1 cellular context compared by ENCODE assay signal in genomic region chr2:151727593-151728552, GRCh38.
TF ChIP-seq lines count a peak whose summit lies in the region.

No MANE protein-coding gene starts in this region.

TF ChIP-seq in K562, 482 proteins besides CTCF, POLR2A, EP300 and RAD21:
- no peak for TF ChIP-seq PHB2 (IDR thresholded peaks at IDR 0.05; ENCODE audit: low read depth)
- no peak for TF ChIP-seq ELF2 (CRISPR knock-in tag; IDR thresholded peaks at IDR 0.05)
- no peak for TF ChIP-seq NFYB (IDR thresholded peaks at IDR 0.05; ENCODE audit: extremely low read depth, insufficient read length)
- TF ChIP-seq RNF2 (IDR thresholded peaks at IDR 0.05): no peak
- no peak for TF ChIP-seq BRCA1 (IDR thresholded peaks at IDR 0.05)
- TF ChIP-seq BRCA1 (CRISPR knock-in tag; IDR thresholded peaks at IDR 0.05): no peak
- no peak for TF ChIP-seq YY1 (IDR thresholded peaks at IDR 0.05; ENCODE audit: borderline replicate concordance in 1 of 3, control insufficient read depth in 1 of 3, extremely low read depth in 1 of 3, insufficient read depth in 3 of 3, insufficient read length in 1 of 3, insufficient replicate concordance in 2 of 3, low read depth in 1 of 3, low read length in 2 of 3)
- no peak for TF ChIP-seq VEZF1 (CRISPR knock-in tag; IDR thresholded peaks at IDR 0.05)
- no peak for TF ChIP-seq MCM3 (IDR thresholded peaks at IDR 0.05)
- no peak for TF ChIP-seq HNRNPUL1 (IDR thresholded peaks at IDR 0.05; ENCODE audit: low read length)
